In genomic region chr17:18719141-18719540, GRCh38 we compare ENCODE assay signal across 11 cellular contexts. TPM values are rescaled to one million over a fixed set of nuclear protein-coding genes. Genes with fewer than 3 reads are reported as not detected.
DNase-seq lines count a peak whose midpoint lies in the region; FAIRE-seq and TF ChIP-seq lines count a peak whose summit lies in the region.
"Not testable (repeated sequence)": the region's sequence is repeated elsewhere in the genome, so short reads cannot be mapped to it uniquely, and the experiment has no call there.
"Had no signal": no experiment of that assay in that cellular context is flagged by ENCODE, and none has a peak within 500 bp of the region (broad histone marks: within the 10 kb centered on the region; RNA-seq: fewer than 3 reads in every experiment).

No MANE protein-coding gene starts in this region.

- DNase-seq in ELR (ENCODE audit: low read depth) (peak; percentile 58), LHCN-M2 (ENCODE audit: low read depth) (peak; percentile 55), RCC 7860 (ENCODE audit: low spot score) (peak; percentile 76), astrocyte of the spinal cord (ENCODE audit: low read depth, low spot score) (peak; percentile 22), epithelial cell of esophagus (ENCODE audit: low read depth) (peak; percentile 40), islet precursor cell (peak; percentile 69), neural progenitor cell (ENCODE audit: low spot score) (peak; percentile 55)
- not testable (repeated sequence) for DNase-seq in type B pancreatic cell (ENCODE audit: extremely low spot score, unreplicated experiment)

- H3K36me3 ChIP-seq in neural progenitor cell, result not testable (repeated sequence)

- H3K4me3 Mint-ChIP-seq in neural progenitor cell, result not testable (repeated sequence)
- peak overlapping the region; percentile 59 for H3K4me3 Mint-ChIP-seq in type B pancreatic cell

- not testable (repeated sequence) for H2AFZ ChIP-seq in neural progenitor cell (replicated peaks)

- not testable (repeated sequence) for H3K9me3 Mint-ChIP-seq in neural progenitor cell, type B pancreatic cell

- peak overlapping the region; percentile 50 for H3K4me2 ChIP-seq in neural progenitor cell

- not testable (repeated sequence) for H3K9ac ChIP-seq in neural progenitor cell

- H3F3A ChIP-seq in neural progenitor cell (ENCODE audit: low read depth), result not testable (repeated sequence)

- not testable (repeated sequence) for H3K36me3 Mint-ChIP-seq in neural progenitor cell, type B pancreatic cell

- H3K4me1 ChIP-seq in neural progenitor cell, result not testable (repeated sequence)

- H3K27me3 Mint-ChIP-seq in neural progenitor cell (ENCODE audit: insufficient read depth, low read depth); type B pancreatic cell: not testable (repeated sequence)

- H3K27ac Mint-ChIP-seq in neural progenitor cell (peak overlapping the region; percentile 84), type B pancreatic cell (peak overlapping the region; percentile 96)

- H3K79me2 ChIP-seq in neural progenitor cell (ENCODE audit: low read depth), result not testable (repeated sequence)

- H3K27me3 ChIP-seq in neural progenitor cell, result not testable (repeated sequence)

- in situ Hi-C loops in astrocyte of the spinal cord (cut with HindIII; ENCODE audit: low sequenced_read_pairs), result not testable (repeated sequence)

- FAIRE-seq in RCC 7860 (lab: Jason Lieb, UNC), result peak; percentile 75

- H4K20me1 ChIP-seq in neural progenitor cell (ENCODE audit: low read depth), result not testable (repeated sequence)

- not testable (repeated sequence) for TF ChIP-seq CTCF in astrocyte of the spinal cord (IDR thresholded peaks at IDR 0.05; ENCODE audit: low read depth, low read length); epithelial cell of esophagus (IDR thresholded peaks at IDR 0.05; ENCODE audit: insufficient read depth, low read depth, low read length, missing control alignments); neural progenitor cell (IDR thresholded peaks at IDR 0.05); type B pancreatic cell (conservative IDR thresholded peaks at IDR 0.05)

- not testable (repeated sequence) for H3K27ac ChIP-seq in neural progenitor cell

- not testable (repeated sequence) for H3K4me3 ChIP-seq in astrocyte of the spinal cord (ENCODE audit: low read depth, low read length); epithelial cell of esophagus (ENCODE audit: low read length); neural progenitor cell

- not testable (repeated sequence) for H3K9me3 ChIP-seq in neural progenitor cell (ENCODE audit: low read depth)

- peaks cover 17% of the 10 kb centered on the region for H3K4me1 Mint-ChIP-seq in neural progenitor cell
- peaks cover 10% of the 10 kb centered on the region for H3K4me1 Mint-ChIP-seq in type B pancreatic cell (ENCODE audit: unreplicated experiment)

RNA-seq across cellular contexts. Expression of gene FBXW10, which starts 24.7 kb away (rescaled TPM):
- total RNA-seq in LHCN-M2 (2014; rRNA removed) (not detected in 2 replicates), neural progenitor cell (ENCODE audit: low replicate concordance) (0.15 and 0.24 TPM in 2 replicates), type B pancreatic cell (ENCODE audit: low replicate concordance) (0.19 and 0.22 TPM in 2 replicates)
- 0.04 TPM for polyA plus RNA-seq in LHCN-M2 (2012)
- total RNA-seq: osteoblast, tibial nerve had no signal
- polyA plus RNA-seq: immature natural killer cell had no signal

RNA-seq across cellular contexts. Expression of gene FOXO3B, which starts 37.0 kb away (rescaled TPM):
- total RNA-seq in LHCN-M2 (2014; rRNA removed) (6.1 and 6.7 TPM in 2 replicates), neural progenitor cell (ENCODE audit: low replicate concordance) (9.4 and 29.0 TPM in 2 replicates), type B pancreatic cell (ENCODE audit: low replicate concordance) (5.6 and 15.1 TPM in 2 replicates)
- 1.3 TPM for polyA plus RNA-seq in LHCN-M2 (2012)
